1 cellular context compared by ENCODE assay signal in genomic region chr14:21039059-21039422, GRCh38.
TF ChIP-seq lines count a peak whose summit lies in the region.

No MANE protein-coding gene starts in this region.

TF ChIP-seq in GM23338, 12 proteins besides CTCF, POLR2A, EP300 and RAD21 (continued from another document):
- TF ChIP-seq ZNF462 (CRISPR knock-in tag; IDR thresholded peaks at IDR 0.05): 0 out of 2 replicates have a peak, but pooled peaks have one; percentile 3
